ENCODE assay signal across 21 cellular contexts in the genomic region with DNA sequence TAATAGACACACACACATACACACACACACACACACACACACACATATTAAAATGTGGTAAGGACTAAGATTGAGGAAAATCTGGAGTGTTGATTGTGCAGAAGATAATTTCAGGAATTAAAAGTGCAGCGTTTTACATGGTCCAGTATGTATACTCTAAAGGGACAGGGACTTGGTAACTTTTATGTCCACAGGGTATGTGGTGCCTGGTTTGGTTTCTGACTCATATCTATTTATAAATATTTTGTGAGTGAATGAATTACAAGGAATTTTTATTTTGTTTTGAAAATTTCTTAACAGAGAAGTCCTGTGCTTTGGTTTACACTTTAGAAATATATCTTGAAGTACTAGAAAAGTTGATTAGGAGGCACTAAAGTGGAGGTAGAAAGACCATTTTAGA.
A peak's percentile ranks its signal among the peaks of the same experiment; 100 is the strongest.
DNase-seq lines count a peak whose midpoint lies in the region; TF ChIP-seq lines count a peak whose summit lies in the region.
"Had no signal": no experiment of that assay in that cellular context is flagged by ENCODE, and none has a peak within 500 bp of the region (broad histone marks: within the 10 kb centered on the region; RNA-seq: fewer than 3 reads in every experiment).

No MANE protein-coding gene starts in this region.

- no peak overlapping the region for H3K9ac ChIP-seq in colonic mucosa (ENCODE audit: low read depth in 2 of 2, low read length in 2 of 2)
- H3K9ac ChIP-seq: BLaER1 treated with 17β-estradiol and CSF1 and Interleukin-3, amounts not matched to agents 10 nM and 100 nM; GM23248 had no signal

- no peak overlapping the region for H3K4me3 ChIP-seq in colonic mucosa
- H3K4me3 ChIP-seq: A549; BLaER1 treated with 17β-estradiol and CSF1 and Interleukin-3, amounts not matched to agents 10 nM and 100 nM; GM23248 had no signal

- H3K27me3 ChIP-seq in colonic mucosa, result no peaks in the 10 kb centered on the region
- H3K27me3 ChIP-seq: BE2C; BLaER1 treated with 17β-estradiol and CSF1 and Interleukin-3, amounts not matched to agents 10 nM and 100 nM had no signal

- no peaks in the 10 kb centered on the region for H3K9me3 ChIP-seq in colonic mucosa
- H3K9me3 ChIP-seq: A549; BE2C; BLaER1 treated with 17β-estradiol and CSF1 and Interleukin-3, amounts not matched to agents 10 nM and 100 nM had no signal

- TF ChIP-seq CTCF in colonic mucosa (IDR thresholded peaks at IDR 0.05), result no peak

- intact Hi-C loops in colonic mucosa (cut with DNase I), result no loop called here

- DNase-seq in M059J (ENCODE audit: low read depth), result peak; percentile 1
- DNase-seq in dedifferentiated amniotic fluid mesenchymal stem cell (ENCODE audit: extremely low spot score), result peak; percentile 14
- peak; percentile 24 for DNase-seq in myocyte (ENCODE audit: low read depth)
- DNase-seq in anterior cingulate cortex (lab: John Stamatoyannopoulos, UW), result no peak
- DNase-seq in NCI-H2029 treated with DMSO at 0.1 percent for 48 hours (lab: John Stamatoyannopoulos, UW), result no peak
- no peak for DNase-seq in colonic mucosa
- DNase-seq: 8988T; ACHN; AML-193; BE2C; CD4-positive, alpha-beta T cell; CD8-positive, alpha-beta memory T cell; DMS 273 treated with DMSO at 0.1 percent for 48 hours; DMS79; EL; GDM1; GM23248; H7; HCEC 1CT had no signal

- H3K27ac ChIP-seq in colonic mucosa, result no peak overlapping the region
- H3K27ac ChIP-seq: A549; BLaER1 treated with 17β-estradiol and CSF1 and Interleukin-3, amounts not matched to agents 10 nM and 100 nM; GM23248 had no signal

- no peaks in the 10 kb centered on the region for H3K4me1 ChIP-seq in colonic mucosa
- H3K4me1 ChIP-seq: A549; BE2C; BLaER1 treated with 17β-estradiol and CSF1 and Interleukin-3, amounts not matched to agents 10 nM and 100 nM had no signal

- H3K36me3 ChIP-seq in colonic mucosa, result no peaks in the 10 kb centered on the region
- H3K36me3 ChIP-seq: BE2C; BLaER1 treated with 17β-estradiol and CSF1 and Interleukin-3, amounts not matched to agents 10 nM and 100 nM had no signal

Comparison
In these comparisons a context has a peak if more than half of its experiments do, and no peak if none do; other contexts are left out.
1. DNase-seq: peak in M059J (single experiment), dedifferentiated amniotic fluid mesenchymal stem cell (single experiment) and myocyte (single experiment); none in anterior cingulate cortex (0 of 58), NCI-H2029 treated with DMSO at 0.1 percent for 48 hours (single experiment) and colonic mucosa (single experiment).